Comparison of ENCODE assay signal across 19 cellular contexts in the genomic region with DNA sequence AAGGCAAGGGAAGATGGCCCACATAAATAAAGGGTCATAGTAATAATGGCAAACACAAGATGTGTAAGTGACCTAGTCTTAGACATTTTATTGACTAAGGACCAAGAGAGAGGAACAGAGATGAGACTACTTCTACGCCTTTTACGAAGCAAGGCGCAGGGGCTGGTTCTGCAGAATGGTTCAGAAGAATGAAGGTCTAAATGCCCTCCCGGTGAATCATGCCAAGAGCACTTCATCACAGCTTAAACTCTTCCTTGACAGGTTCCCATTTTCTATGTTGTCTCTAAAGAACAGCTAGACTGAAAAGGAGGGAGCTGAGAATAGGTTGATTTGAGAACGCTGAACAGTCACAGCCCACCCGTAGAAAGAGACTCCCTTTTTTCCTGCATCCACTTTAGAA.
DNase-seq lines count a peak whose midpoint lies in the region; ATAC-seq, FAIRE-seq and TF ChIP-seq lines count a peak whose summit lies in the region.
"Had no signal": no experiment of that assay in that cellular context is flagged by ENCODE, and none has a peak within 500 bp of the region (broad histone marks: within the 10 kb centered on the region; RNA-seq: fewer than 3 reads in every experiment).

No MANE protein-coding gene starts in this region.

- H2AK5ac ChIP-seq in H1 (ENCODE audit: low read depth, low read length) (no peak overlapping the region), mesendoderm (ENCODE audit: low read length) (no peak overlapping the region)

- H2AFZ ChIP-seq in H1 (ENCODE audit: low read length), result peak overlapping the region; percentile 34
- H2AFZ ChIP-seq: GM23338 had no signal

- H3K4me3 ChIP-seq in right atrium auricular region (no peak overlapping the region), H1 (ENCODE audit: extremely low read depth in 1 of 4, insufficient read depth in 2 of 4, low read depth in 3 of 4, low read length in 4 of 4) (no peak overlapping the region), mesendoderm (ENCODE audit: low read length) (no peak overlapping the region)
- H3K4me3 ChIP-seq: GM12878, GM23338 had no signal

- H3K4me1 ChIP-seq in right atrium auricular region, result no peaks in the 10 kb centered on the region
- H3K4me1 ChIP-seq in H1 (replicated peaks in 1 of 4; ENCODE audit: control insufficient read depth in 3 of 4, insufficient read depth in 4 of 4, low read length in 3 of 4), result peaks cover 0 to 2% (median 0%) of the 10 kb centered on the region in 4 experiments; a peak in 1 of 7 replicates
- no peaks in the 10 kb centered on the region for H3K4me1 ChIP-seq in mesendoderm (ENCODE audit: control insufficient read depth, low read depth, low read length)
- H3K4me1 ChIP-seq: BE2C had no signal

- H4K20me1 ChIP-seq in H1 (replicated peaks in 1 of 2; ENCODE audit: control insufficient read depth in 1 of 2, insufficient read depth in 2 of 2, low read length in 2 of 2), result no peaks in the 10 kb centered on the region

- no peaks in the 10 kb centered on the region for H3K36me3 ChIP-seq in right atrium auricular region
- H3K36me3 ChIP-seq in H1 (ENCODE audit: control insufficient read depth in 2 of 4, insufficient read depth in 4 of 4, low read length in 3 of 4), result no peaks in the 10 kb centered on the region
- no peaks in the 10 kb centered on the region for H3K36me3 ChIP-seq in mesendoderm (ENCODE audit: control insufficient read depth, insufficient read depth, low read length)
- H3K36me3 ChIP-seq: BE2C had no signal

- no peak overlapping the region for H3K23ac ChIP-seq in H1 (ENCODE audit: insufficient read length)
- H3K23ac ChIP-seq in mesendoderm (ENCODE audit: low read length), result no peak overlapping the region

- POLR2A ChIA-PET in H1 (lab: Charles Lee; ENCODE audit: partially characterized antibody), result no interaction called here

- no peak overlapping the region for H2BK120ac ChIP-seq in H1 (replicated peaks; ENCODE audit: low read depth, low read length)
- H2BK120ac ChIP-seq in mesendoderm (ENCODE audit: low read depth, low read length), result no peak overlapping the region

- CTCF ChIA-PET in H1 (lab: Charles Lee; ENCODE audit: partially characterized antibody), result no interaction called here

- H3K23me2 ChIP-seq in H1 (ENCODE audit: low read depth, low read length), result no peaks in the 10 kb centered on the region

- H2BK15ac ChIP-seq in H1 (ENCODE audit: low read length), result no peak overlapping the region
- no peak overlapping the region for H2BK15ac ChIP-seq in mesendoderm (replicated peaks; ENCODE audit: low read depth)

- TF ChIP-seq RAD21 in H1 (IDR thresholded peaks at IDR 0.05 in 1 of 2, conservative IDR thresholded peaks at IDR 0.05 in 1 of 2; ENCODE audit: low read depth in 2 of 2, low read length in 2 of 2), result no peak

- no peak overlapping the region for H4K5ac ChIP-seq in H1 (ENCODE audit: insufficient read length, low read depth, low read length)
- H4K5ac ChIP-seq in mesendoderm (ENCODE audit: low read length), result no peak overlapping the region

- TF ChIP-seq CTCF in right atrium auricular region (IDR thresholded peaks at IDR 0.05) (no peak), H1 (IDR thresholded peaks at IDR 0.05; ENCODE audit: control extremely low read depth in 1 of 3, insufficient read depth in 1 of 3, low read depth in 1 of 3, low read length in 3 of 3) (no peak)

- intact Hi-C loops in Right ventricle myocardium superior (cut with DNase I), result no loop called here

- H3K27ac ChIP-seq in right atrium auricular region (no peak overlapping the region), H1 (ENCODE audit: low read depth, low read length) (no peak overlapping the region), mesendoderm (ENCODE audit: low read depth, low read length) (no peak overlapping the region)
- H3K27ac ChIP-seq: C4-2B had no signal

- no peak overlapping the region for H4K91ac ChIP-seq in H1 (replicated peaks; ENCODE audit: insufficient read length, low read length)

- H3K27me3 ChIP-seq in right atrium auricular region (no peaks in the 10 kb centered on the region), H1 (replicated peaks in 1 of 4; ENCODE audit: control insufficient read depth in 3 of 4, extremely low read depth in 1 of 4, insufficient read depth in 3 of 4, low read length in 3 of 4) (no peaks in the 10 kb centered on the region), mesendoderm (ENCODE audit: insufficient read depth, low read length, poor library complexity) (no peaks in the 10 kb centered on the region)
- H3K27me3 ChIP-seq: BE2C had no signal

- H3K56ac ChIP-seq in H1 (replicated peaks; ENCODE audit: insufficient read length, low read depth, low read length), result no peak overlapping the region
- peak overlapping the region; percentile 10 for H3K56ac ChIP-seq in mesendoderm (ENCODE audit: low read length)

- 85% methylated on average over 6 of the region's 6 CpGs; no CpG with 5 or more reads in 1 of the 2 experiments for WGBS in H1 (ENCODE audit: extremely low coverage in 1 of 2, insufficient coverage in 1 of 2, insufficient read length in 1 of 2, insufficient replicate concordance in 2 of 2, low coverage in 1 of 2, low lambda C conversion rate in 2 of 2, missing lambda C conversion rate in 1 of 2), 2 experiments
- no CpG with 5 or more reads among the region's 6 CpGs for WGBS in mesendoderm (ENCODE audit: extremely low coverage, insufficient coverage, low lambda C conversion rate)

- H2BK12ac ChIP-seq in H1 (ENCODE audit: low read depth, low read length), result no peak overlapping the region

- H3K4ac ChIP-seq in H1 (replicated peaks; ENCODE audit: insufficient read length, low read depth, low read length) (no peak overlapping the region), mesendoderm (ENCODE audit: low read depth, low read length) (no peak overlapping the region)

- no peak overlapping the region for H4K8ac ChIP-seq in H1 (ENCODE audit: extremely low read depth, insufficient read depth, low read length)
- H4K8ac ChIP-seq in mesendoderm (ENCODE audit: low read depth, low read length), result no peak overlapping the region

- H3K4me2 ChIP-seq in H1 (ENCODE audit: insufficient read depth in 1 of 2, low read depth in 2 of 2, low read length in 2 of 2) (no peak overlapping the region), mesendoderm (ENCODE audit: low read length) (no peak overlapping the region)
- H3K4me2 ChIP-seq: GM23338 had no signal

- H3K14ac ChIP-seq in H1 (ENCODE audit: insufficient read length), result no peak overlapping the region

- H2BK20ac ChIP-seq in H1 (ENCODE audit: low read length), result no peak overlapping the region

- H3K79me2 ChIP-seq in H1 (ENCODE audit: control insufficient read depth in 1 of 2, insufficient read depth in 2 of 2, low read length in 2 of 2), result no peaks in the 10 kb centered on the region
- H3K79me2 ChIP-seq in mesendoderm (ENCODE audit: control insufficient read depth, insufficient read depth, low read length), result no peaks in the 10 kb centered on the region

- FAIRE-seq in H1 (lab: Jason Lieb, UNC), result no peak
- FAIRE-seq: A204.1, GM12878 had no signal

- TF ChIP-seq POLR2A in H1 (IDR thresholded peaks at IDR 0.05; ENCODE audit: control extremely low read depth in 1 of 2, low read depth in 2 of 2, low read length in 2 of 2), result no peak

- TF ChIP-seq EP300 in H1 (IDR thresholded peaks at IDR 0.05; ENCODE audit: borderline replicate concordance in 1 of 2, low read depth in 2 of 2, low read length in 2 of 2), result no peak

- no peak overlapping the region for H3K18ac ChIP-seq in H1 (ENCODE audit: extremely low read depth, low read length)
- H3K18ac ChIP-seq in mesendoderm (ENCODE audit: low read length), result no peak overlapping the region

- peak; percentile 38 for DNase-seq in right atrium auricular region (ENCODE audit: low spot score)
- no peak for DNase-seq in Right ventricle myocardium superior
- no peak for DNase-seq in H1 (ENCODE audit: low read depth in 1 of 2, low spot score in 2 of 2)
- DNase-seq in mesendoderm, result no peak
- DNase-seq in KG1 (lab: John Stamatoyannopoulos, UW), result no peak
- no peak for DNase-seq in Ammon's horn (ENCODE audit: low spot score)
- no peak for DNase-seq in activated CD4-positive, alpha-beta T cell treated with anti-CD3 and anti-CD28 coated beads for 4 hours
- no peak for DNase-seq in DMS114 treated with DMSO at 0.1 percent for 48 hours (lab: John Stamatoyannopoulos, UW; ENCODE audit: unreplicated experiment)
- DNase-seq: BE2C; CD8-positive, alpha-beta T cell; COR-L47; DMS 273 treated with DMSO at 0.1 percent for 48 hours; DMS79; H9; IMR-90 had no signal

- no peak overlapping the region for H3K9ac ChIP-seq in H1 (replicated peaks in 1 of 4; ENCODE audit: extremely low read depth in 1 of 4, low read depth in 3 of 4, low read length in 3 of 4)
- H3K9ac ChIP-seq in mesendoderm (ENCODE audit: low read length), result no peak overlapping the region

- no peak for ATAC-seq in Right ventricle myocardium superior (ENCODE audit: poor library complexity)
- ATAC-seq: CD8-positive, alpha-beta T cell; GM12878 had no signal

- no peak overlapping the region for H2BK5ac ChIP-seq in H1 (ENCODE audit: low read depth, low read length)
- no peak overlapping the region for H2BK5ac ChIP-seq in mesendoderm (ENCODE audit: low read length)

- H3K79me1 ChIP-seq in H1 (ENCODE audit: low read depth, low read length) (no peaks in the 10 kb centered on the region), mesendoderm (ENCODE audit: low read length) (no peaks in the 10 kb centered on the region)

- H3K9me3 ChIP-seq in right atrium auricular region (no peaks in the 10 kb centered on the region), H1 (ENCODE audit: insufficient read depth in 2 of 2, low read depth in 1 of 2, low read length in 1 of 2) (no peaks in the 10 kb centered on the region)
- H3K9me3 ChIP-seq: BE2C had no signal

TF ChIP-seq in H1, 55 proteins besides CTCF, POLR2A, EP300 and RAD21:
- TF ChIP-seq JUND (IDR thresholded peaks at IDR 0.05; ENCODE audit: low read length) (no peak), CEBPB (IDR thresholded peaks at IDR 0.05; ENCODE audit: low read depth, low read length) (no peak), KDM4A (IDR thresholded peaks at IDR 0.05; ENCODE audit: low read depth, low read length, severe bottlenecking) (no peak), CHD2 (IDR thresholded peaks at IDR 0.05; ENCODE audit: low read length) (no peak), HDAC6 (IDR thresholded peaks at IDR 0.05; ENCODE audit: low read depth, low read length) (no peak), GTF2F1 (IDR thresholded peaks at IDR 0.05; ENCODE audit: borderline replicate concordance, low read depth, low read length) (no peak), TBP (IDR thresholded peaks at IDR 0.05; ENCODE audit: low read depth, low read length) (no peak)
- TF ChIP-seq, protein P1, sequence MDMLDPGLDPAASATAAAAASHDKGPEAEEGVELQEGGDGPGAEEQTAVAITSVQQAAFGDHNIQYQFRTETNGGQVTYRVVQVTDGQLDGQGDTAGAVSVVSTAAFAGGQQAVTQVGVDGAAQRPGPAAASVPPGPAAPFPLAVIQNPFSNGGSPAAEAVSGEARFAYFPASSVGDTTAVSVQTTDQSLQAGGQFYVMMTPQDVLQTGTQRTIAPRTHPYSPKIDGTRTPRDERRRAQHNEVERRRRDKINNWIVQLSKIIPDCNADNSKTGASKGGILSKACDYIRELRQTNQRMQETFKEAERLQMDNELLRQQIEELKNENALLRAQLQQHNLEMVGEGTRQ (IDR thresholded peaks at IDR 0.05; ENCODE audit: low read length), result no peak
